ENCODE assay signal across 10 cellular contexts in genomic region chr17:39867891-39868553, GRCh38.
A peak's percentile ranks its signal among the peaks of the same experiment; 100 is the strongest.
DNase-seq lines count a peak whose midpoint lies in the region; ATAC-seq lines count a peak whose summit lies in the region.
"Had no signal": no experiment of that assay in that cellular context is flagged by ENCODE, and none has a peak within 500 bp of the region (broad histone marks: within the 10 kb centered on the region; RNA-seq: fewer than 3 reads in every experiment).

Gene ZPBP2 (plus strand): TSS chr17:39868202. CDS start chr17:39868355, 153 bp downstream.

- CTCF ChIA-PET in activated naive CD4-positive, alpha-beta T cell treated with anti-CD3 and anti-CD28 coated beads, Interleukin-2, amount 10 ng/mL, durations not matched to agents 7 days and 5 days (lab: Charles Lee) = no interaction called here

- peak within 1 kb of the TSS; percentile 47; the same call in 1 of the 2 replicates for H3K4me3 ChIP-seq in GM08714 (ENCODE audit: low read length)

- no peak for ATAC-seq in HG02571 (IDR thresholded peaks at IDR 0.05; ENCODE audit: unreplicated experiment)
- no peak for ATAC-seq in GM18858 (IDR thresholded peaks at IDR 0.05; ENCODE audit: unreplicated experiment)
- no peak for ATAC-seq in HG02938 (IDR thresholded peaks at IDR 0.05; ENCODE audit: unreplicated experiment)
- ATAC-seq: left colon had no signal

- H3K4me1 Mint-ChIP-seq in activated naive CD4-positive, alpha-beta T cell treated with anti-CD3 and anti-CD28 coated beads, Interleukin-2, amount 10 ng/mL, durations not matched to agents 7 days and 5 days = peaks cover 60% of the 10 kb centered on the region

- H3K9me3 Mint-ChIP-seq in activated naive CD4-positive, alpha-beta T cell treated with anti-CD3 and anti-CD28 coated beads, Interleukin-2, amount 10 ng/mL, durations not matched to agents 7 days and 5 days = peaks cover 1% of the 10 kb centered on the region

- DNase-seq in T follicular helper cell (ENCODE audit: low read depth) (peak; percentile 28), medulla oblongata (ENCODE audit: extremely low spot score) (no peak)
- DNase-seq in activated naive CD4-positive, alpha-beta T cell treated with anti-CD3 and anti-CD28 coated beads, Interleukin-2, amount 10 ng/mL, durations not matched to agents 7 days and 5 days = peak; percentile 61
- DNase-seq in stimulated activated CD4-positive, alpha-beta T cell treated with anti-CD3 and anti-CD28 coated beads, Interleukin-15, amount 100 ng/mL, for 24 hours = peak; percentile 74
- DNase-seq: Caco-2 had no signal

- peaks cover 27% of the 10 kb centered on the region for H3K27me3 Mint-ChIP-seq in activated naive CD4-positive, alpha-beta T cell treated with anti-CD3 and anti-CD28 coated beads, Interleukin-2, amount 10 ng/mL, durations not matched to agents 7 days and 5 days

- H3K36me3 Mint-ChIP-seq in activated naive CD4-positive, alpha-beta T cell treated with anti-CD3 and anti-CD28 coated beads, Interleukin-2, amount 10 ng/mL, durations not matched to agents 7 days and 5 days = peaks cover 3% of the 10 kb centered on the region

- peak within 1 kb of the TSS; percentile 79 for H3K27ac Mint-ChIP-seq in activated naive CD4-positive, alpha-beta T cell treated with anti-CD3 and anti-CD28 coated beads, Interleukin-2, amount 10 ng/mL, durations not matched to agents 7 days and 5 days

- peak within 1 kb of the TSS; percentile 46 for H3K4me3 Mint-ChIP-seq in activated naive CD4-positive, alpha-beta T cell treated with anti-CD3 and anti-CD28 coated beads, Interleukin-2, amount 10 ng/mL, durations not matched to agents 7 days and 5 days
